ENCODE assay signal across 16 cellular contexts in the genomic region with DNA sequence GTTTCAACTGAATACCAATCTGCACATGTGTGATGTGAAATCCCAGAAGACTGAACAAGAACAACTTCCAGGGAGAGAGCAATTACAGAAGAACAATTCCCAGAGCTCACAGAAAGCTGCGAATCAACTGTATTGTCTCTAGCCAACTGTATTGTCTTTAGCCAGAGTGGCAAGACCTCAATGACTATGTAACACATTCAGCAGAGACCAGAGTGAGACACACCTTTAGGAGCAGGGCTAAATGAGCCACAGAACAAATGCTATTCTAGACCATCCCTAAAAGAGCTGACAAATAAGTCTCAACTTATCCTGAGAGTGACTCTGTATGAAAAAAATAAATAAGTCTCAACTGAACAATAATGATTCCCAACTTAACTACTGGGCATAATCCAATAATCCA.
"Had no signal": no experiment of that assay in that cellular context is flagged by ENCODE, and none has a peak within 500 bp of the region (broad histone marks: within the 10 kb centered on the region; RNA-seq: fewer than 3 reads in every experiment).

No MANE protein-coding gene starts in this region.

- H3K36me3 ChIP-seq: suprapubic skin had no signal

- DNase-seq: activated CD4-positive, alpha-beta T cell treated with anti-CD3 and anti-CD28 coated beads for 4 hours; activated naive CD4-positive, alpha-beta T cell treated with anti-CD3 and anti-CD28 coated beads, Interleukin-2, amount 10 ng/mL, durations not matched to agents 7 days and 5 days; body of pancreas; immature natural killer cell; left colon; mucosa of descending colon; stimulated activated CD4-positive, alpha-beta T cell treated with anti-CD3 and anti-CD28 coated beads, Interleukin-12 subunit alpha, Interleukin-12 subunit beta, amount 100 ng/mL, for 4 hours; stimulated activated naive CD8-positive, alpha-beta T cell treated with anti-CD3 and anti-CD28 coated beads, Interleukin-15, Interleukin-2, amounts not matched to agents 100 U/mL and 50 U/mL, for 24 hours; SW 1271; T-helper 9 cell had no signal

- H3K4me3 ChIP-seq: body of pancreas, lung, mucosa of descending colon, suprapubic skin had no signal

- H3K9me3 ChIP-seq: body of pancreas, mucosa of descending colon, suprapubic skin had no signal

- H3K27ac ChIP-seq: body of pancreas, suprapubic skin had no signal

- H3K4me3 Mint-ChIP-seq: activated naive CD4-positive, alpha-beta T cell treated with anti-CD3 and anti-CD28 coated beads, Interleukin-2, amount 10 ng/mL, durations not matched to agents 7 days and 5 days; dendritic cell treated with granulocyte-macrophage colony-stimulating factor and Interleukin-4, amounts not matched to agents 40 ng/mL and 50 ng/mL, for 4 days; natural killer cell treated with Interleukin-12 subunit alpha and Interleukin-12 subunit beta and Interleukin-15 and Interleukin-18, amount 100 ng/mL, for 72 hours; type B pancreatic cell had no signal

- H3K27me3 Mint-ChIP-seq: activated naive CD4-positive, alpha-beta T cell treated with anti-CD3 and anti-CD28 coated beads, Interleukin-2, amount 10 ng/mL, durations not matched to agents 7 days and 5 days; dendritic cell treated with granulocyte-macrophage colony-stimulating factor and Interleukin-4, amounts not matched to agents 40 ng/mL and 50 ng/mL, for 4 days; natural killer cell treated with Interleukin-12 subunit alpha and Interleukin-12 subunit beta and Interleukin-15 and Interleukin-18, amount 100 ng/mL, for 72 hours; type B pancreatic cell had no signal

- H3K9me3 Mint-ChIP-seq: dendritic cell treated with granulocyte-macrophage colony-stimulating factor and Interleukin-4, amounts not matched to agents 40 ng/mL and 50 ng/mL, for 4 days; immature natural killer cell; natural killer cell treated with Interleukin-12 subunit alpha and Interleukin-12 subunit beta and Interleukin-15 and Interleukin-18, amount 100 ng/mL, for 72 hours; type B pancreatic cell had no signal

- ATAC-seq: body of pancreas; left colon; mucosa of descending colon; natural killer cell treated with Interleukin-12 subunit alpha and Interleukin-12 subunit beta and Interleukin-15 and Interleukin-18, amount 100 ng/mL, for 72 hours had no signal

- H3K27ac Mint-ChIP-seq: activated naive CD4-positive, alpha-beta T cell treated with anti-CD3 and anti-CD28 coated beads, Interleukin-2, amount 10 ng/mL, durations not matched to agents 7 days and 5 days; activated T-helper 2 cell treated with anti-CD3 and anti-CD28 coated beads, Interferon-gamma antibody, Interleukin-2, Interleukin-4, amounts not matched to agents 10 μg/mL and 5 μg/mL and 100 μg/mL, durations not matched to agents 14 hours and 24 hours and 36 hours; dendritic cell treated with granulocyte-macrophage colony-stimulating factor and Interleukin-4, amounts not matched to agents 40 ng/mL and 50 ng/mL, for 4 days; natural killer cell treated with Interleukin-12 subunit alpha and Interleukin-12 subunit beta and Interleukin-15 and Interleukin-18, amount 100 ng/mL, for 72 hours; type B pancreatic cell had no signal

- H3K27me3 ChIP-seq: body of pancreas, suprapubic skin had no signal
